In genomic region chr1:57309608-57310007, GRCh38 we compare ENCODE assay signal across 21 cellular contexts.
DNase-seq lines count a peak whose midpoint lies in the region; ATAC-seq, FAIRE-seq and TF ChIP-seq lines count a peak whose summit lies in the region.
"Had no signal": no experiment of that assay in that cellular context is flagged by ENCODE, and none has a peak within 500 bp of the region (broad histone marks: within the 10 kb centered on the region; RNA-seq: fewer than 3 reads in every experiment).

No MANE protein-coding gene starts in this region.

- TF ChIP-seq EP300 in HepG2 (IDR thresholded peaks at IDR 0.05; ENCODE audit: low read depth in 2 of 2, low read length in 2 of 2) (no peak), HepG2 (CRISPR knock-in tag; IDR thresholded peaks at IDR 0.05; ENCODE audit: borderline replicate concordance) (no peak)

- H2AFZ ChIP-seq in Loucy (ENCODE audit: low read length) (peak overlapping the region; percentile 2; the same call in 1 of the 2 replicates), HepG2 (ENCODE audit: low read length) (no peak overlapping the region)
- H2AFZ ChIP-seq: GM23338 had no signal

- peak; percentile 62 for ATAC-seq in HepG2
- no peak for ATAC-seq in HG03095 (IDR thresholded peaks at IDR 0.05; ENCODE audit: unreplicated experiment)
- no peak for ATAC-seq in GM21528 (IDR thresholded peaks at IDR 0.05; ENCODE audit: low FRiP score, unreplicated experiment)
- ATAC-seq: CD8-positive, alpha-beta T cell; GM12878; GM23338 had no signal

- no peak overlapping the region for H3K9ac ChIP-seq in BLaER1
- no peak overlapping the region for H3K9ac ChIP-seq in Loucy (ENCODE audit: low read depth, low read length, poor library complexity, severe bottlenecking)
- no peak overlapping the region for H3K9ac ChIP-seq in HepG2 (ENCODE audit: insufficient read depth, low read depth, low read length)
- H3K9ac ChIP-seq: BLaER1 treated with 17β-estradiol and CSF1 and Interleukin-3, amounts not matched to agents 10 nM and 100 nM had no signal

- H3K27me3 ChIP-seq in BLaER1 (no peaks in the 10 kb centered on the region), Loucy (ENCODE audit: insufficient read depth, low read length, poor library complexity, severe bottlenecking) (no peaks in the 10 kb centered on the region), Peyer's patch (no peaks in the 10 kb centered on the region), HepG2 (ENCODE audit: control insufficient read depth in 1 of 2, insufficient read depth in 2 of 2, low read length in 2 of 2) (no peaks in the 10 kb centered on the region)
- H3K27me3 ChIP-seq: BLaER1 treated with 17β-estradiol and CSF1 and Interleukin-3, amounts not matched to agents 10 nM and 100 nM had no signal

- H3K9me3 ChIP-seq in BLaER1 (no peaks in the 10 kb centered on the region; the same call in 1 of the 2 replicates), Loucy (ENCODE audit: insufficient read depth, low read depth, low read length) (no peaks in the 10 kb centered on the region), Peyer's patch (no peaks in the 10 kb centered on the region), HepG2 (ENCODE audit: low read length) (no peaks in the 10 kb centered on the region)

- H3K4me2 ChIP-seq in BLaER1 (no peak overlapping the region), Loucy (ENCODE audit: low read depth, low read length, poor library complexity, severe bottlenecking) (no peak overlapping the region), HepG2 (ENCODE audit: low read depth, low read length) (no peak overlapping the region)
- H3K4me2 ChIP-seq: GM23338 had no signal

- no peak for FAIRE-seq in HepG2 (lab: Jason Lieb, UNC)
- FAIRE-seq: GM12878, GM19239, H54 had no signal

- H3K27ac ChIP-seq in BLaER1 (peak overlapping the region; percentile 25), Peyer's patch (peak overlapping the region in 3 of 4 donors; percentile 68 to 79 (median 68)), HepG2 (ENCODE audit: extremely low read length, insufficient read depth, low read length) (no peak overlapping the region)

- WGBS in HepG2 (ENCODE audit: low lambda C conversion rate), result 20% methylated on average over 2 of the region's 2 CpGs

- H3K4me1 ChIP-seq in BLaER1 (peaks cover 64% of the 10 kb centered on the region), Loucy (ENCODE audit: insufficient read depth, low read length, poor library complexity, severe bottlenecking) (peaks cover 14% of the 10 kb centered on the region), Peyer's patch (peaks cover 0 to 5% (median 0%) of the 10 kb centered on the region in 4 donors), HepG2 (ENCODE audit: insufficient read depth, low read length) (peaks cover 44% of the 10 kb centered on the region)

- no peaks in the 10 kb centered on the region for H3K36me3 ChIP-seq in BLaER1
- H3K36me3 ChIP-seq in Loucy (ENCODE audit: insufficient read depth, low read length), result no peaks in the 10 kb centered on the region
- no peaks in the 10 kb centered on the region for H3K36me3 ChIP-seq in Peyer's patch
- H3K36me3 ChIP-seq in HepG2 (replicated peaks in 1 of 2; ENCODE audit: control insufficient read depth in 1 of 2, insufficient read depth in 2 of 2, low read length in 2 of 2), result no peaks in the 10 kb centered on the region
- H3K36me3 ChIP-seq: BLaER1 treated with 17β-estradiol and CSF1 and Interleukin-3, amounts not matched to agents 10 nM and 100 nM had no signal

- TF ChIP-seq POLR2A in Peyer's patch (IDR thresholded peaks at IDR 0.05) (peak in 1 of 2 donors; percentile 56), HepG2 (IDR thresholded peaks at IDR 0.05; ENCODE audit: insufficient read depth in 1 of 2, low read depth in 2 of 2, low read length in 2 of 2) (no peak)

- DNase-seq in Peyer's patch (peak in 1 of 3 donors; percentile 51), HepG2 (ENCODE audit: low spot score) (peak; percentile 21), germinal center (ENCODE audit: low spot score) (no peak)
- DNase-seq in stimulated activated CD4-positive, alpha-beta T cell treated with anti-CD3 and anti-CD28 coated beads, Interleukin-15, amount 100 ng/mL, for 24 hours, result no peak
- DNase-seq: 8988T; CD8-positive, alpha-beta T cell; COR-L47; DMS 273 treated with DMSO at 0.1 percent for 48 hours; DMS53; DND-41; EL; HCEC 1CT had no signal

- H4K20me1 ChIP-seq in BLaER1 (no peaks in the 10 kb centered on the region), Loucy (ENCODE audit: insufficient read depth, low read length, poor library complexity, severe bottlenecking) (no peaks in the 10 kb centered on the region), HepG2 (ENCODE audit: insufficient read depth, low read length) (no peaks in the 10 kb centered on the region)
- H4K20me1 ChIP-seq: BLaER1 treated with 17β-estradiol and CSF1 and Interleukin-3, amounts not matched to agents 10 nM and 100 nM had no signal

- TF ChIP-seq CTCF in Loucy (conservative IDR thresholded peaks at IDR 0.05; ENCODE audit: low read length), result no peak
- no peak for TF ChIP-seq CTCF in Peyer's patch (IDR thresholded peaks at IDR 0.05)
- TF ChIP-seq CTCF in HepG2 (CRISPR knock-in tag; IDR thresholded peaks at IDR 0.05), result no peak

- H3K4me3 ChIP-seq in BLaER1, result no peak overlapping the region
- no peak overlapping the region for H3K4me3 ChIP-seq in Loucy (ENCODE audit: low read length, poor library complexity, severe bottlenecking)
- peak overlapping the region in 2 of 4 donors; percentile 29 to 43 for H3K4me3 ChIP-seq in Peyer's patch
- no peak overlapping the region for H3K4me3 ChIP-seq in HepG2 (replicated peaks in 1 of 3; ENCODE audit: insufficient read depth in 1 of 3, low read depth in 2 of 3, low read length in 3 of 3)
- H3K4me3 ChIP-seq: BLaER1 treated with 17β-estradiol and CSF1 and Interleukin-3, amounts not matched to agents 10 nM and 100 nM; GM12878; GM23338 had no signal

- no TSS peak for BruUV-seq in HepG2 (replicated peaks; lab: Mats Ljungman, UMichigan)

- H3K79me2 ChIP-seq in Loucy (ENCODE audit: insufficient read depth, low read length) (no peaks in the 10 kb centered on the region), HepG2 (ENCODE audit: insufficient read depth, low read length) (no peaks in the 10 kb centered on the region)

- CTCF ChIA-PET in HepG2 (lab: Yijun Ruan, JAX; ENCODE audit: low intra/inter-chr PET ratio, low total read pairs), result no interaction called here

- in situ Hi-C loops in HepG2 (cut with HindIII; ENCODE audit: extremely low pct_ligation_motif_present, low pct_unique_long_range_greater_than_20kb), result no loop called here

- TF ChIP-seq RAD21 in HepG2 (CRISPR knock-in tag; IDR thresholded peaks at IDR 0.05), result no peak

- intact Hi-C loops in HepG2 (cut with micrococcal nuclease; ENCODE audit: unreplicated experiment), result no loop called here

- H3K9me2 ChIP-seq in Loucy (replicated peaks; ENCODE audit: low read depth, low read length), result no peaks in the 10 kb centered on the region

- POLR2A ChIA-PET in HepG2 (lab: Yijun Ruan, JAX), result interaction anchor here (2.9 kb wide), 1 partner anchor 29 kb away, joined by 12 read pairs; no protein-coding TSS in a partner anchor

- H3F3A ChIP-seq in Loucy (ENCODE audit: low read depth), result no peaks in the 10 kb centered on the region

TF ChIP-seq in HepG2, 621 proteins besides CTCF, POLR2A, EP300 and RAD21 (continues in another document):
- TF ChIP-seq ZNF326 (CRISPR knock-in tag; IDR thresholded peaks at IDR 0.05; ENCODE audit: borderline replicate concordance) (no peak), FOXA3 (CRISPR knock-in tag; IDR thresholded peaks at IDR 0.05) (0 out of 2 replicates have a peak, but pooled peaks have one; percentile 30), ZNF569 (CRISPR knock-in tag; IDR thresholded peaks at IDR 0.05; ENCODE audit: borderline replicate concordance) (no peak), KMT2A (CRISPR knock-in tag; IDR thresholded peaks at IDR 0.05) (no peak), FOSL2 (CRISPR knock-in tag; IDR thresholded peaks at IDR 0.05) (0 out of 2 replicates have a peak, but pooled peaks have one; percentile 20), HNF4A (CRISPR knock-in tag; IDR thresholded peaks at IDR 0.05) (peak; percentile 31; the same call in 1 of the 2 replicates), SALL1 (CRISPR knock-in tag; IDR thresholded peaks at IDR 0.05) (0 out of 2 replicates have a peak, but pooled peaks have one; percentile 15), SOX6 (IDR thresholded peaks at IDR 0.05) (no peak), SOX6 (CRISPR knock-in tag; IDR thresholded peaks at IDR 0.05) (peak; percentile 38; the same call in 1 of the 2 replicates), ZSCAN22 (CRISPR knock-in tag; IDR thresholded peaks at IDR 0.05) (no peak), NR2F6 (IDR thresholded peaks at IDR 0.05) (no peak), NR2F6 (CRISPR knock-in tag; IDR thresholded peaks at IDR 0.05) (no peak), KLF9 (CRISPR knock-in tag; IDR thresholded peaks at IDR 0.05; ENCODE audit: low read depth) (no peak), TRIM22 (IDR thresholded peaks at IDR 0.05) (no peak), GATAD2A (CRISPR knock-in tag; IDR thresholded peaks at IDR 0.05) (peak; percentile 46), ARHGAP35 (CRISPR knock-in tag; IDR thresholded peaks at IDR 0.05; ENCODE audit: borderline replicate concordance) (no peak), ZNF354B (CRISPR knock-in tag; IDR thresholded peaks at IDR 0.05) (no peak), ISL2 (CRISPR knock-in tag; IDR thresholded peaks at IDR 0.05) (no peak), ZNF230 (CRISPR knock-in tag; IDR thresholded peaks at IDR 0.05) (no peak), ZNF839 (CRISPR knock-in tag; IDR thresholded peaks at IDR 0.05; ENCODE audit: borderline replicate concordance) (no peak), SOX13 (IDR thresholded peaks at IDR 0.05) (no peak), SOX13 (CRISPR knock-in tag; conservative IDR thresholded peaks at IDR 0.05 in 1 of 2, IDR thresholded peaks at IDR 0.05 in 1 of 2) (no peak), CCDC6 (CRISPR knock-in tag; IDR thresholded peaks at IDR 0.05) (no peak), ZNF660 (CRISPR knock-in tag; IDR thresholded peaks at IDR 0.05; ENCODE audit: borderline replicate concordance, low read depth) (no peak), ZNF792 (CRISPR knock-in tag; IDR thresholded peaks at IDR 0.05) (no peak), NR2F2 (IDR thresholded peaks at IDR 0.05; ENCODE audit: borderline replicate concordance, low read depth) (no peak), ZFP36L2 (CRISPR knock-in tag; IDR thresholded peaks at IDR 0.05) (no peak)
